17 cellular contexts compared by ENCODE assay signal in genomic region chr9:86655147-86655546, GRCh38.
DNase-seq lines count a peak whose midpoint lies in the region; ATAC-seq and TF ChIP-seq lines count a peak whose summit lies in the region.
"Had no signal": no experiment of that assay in that cellular context is flagged by ENCODE, and none has a peak within 500 bp of the region (broad histone marks: within the 10 kb centered on the region; RNA-seq: fewer than 3 reads in every experiment).

No MANE protein-coding gene starts in this region.

- CTCF ChIA-PET in HEK293T (lab: Yijun Ruan, JAX) = no interaction called here

- ATAC-seq in HG02973 (IDR thresholded peaks at IDR 0.05; ENCODE audit: unreplicated experiment) = no peak
- ATAC-seq: HCT116 had no signal

- H3K4me1 Mint-ChIP-seq in chondrocyte (ENCODE audit: low read depth) = peaks cover 8% of the 10 kb centered on the region

- H3K36me3 Mint-ChIP-seq in chondrocyte (ENCODE audit: low read depth) = no peaks in the 10 kb centered on the region

- POLR2A ChIA-PET in HEK293T (lab: Yijun Ruan, JAX) = no interaction called here

- TF ChIP-seq CTCF in VCaP (conservative IDR thresholded peaks at IDR 0.05) (no peak), chondrocyte (IDR thresholded peaks at IDR 0.05) (no peak)

- peak overlapping the region; percentile 18 for H3K27ac ChIP-seq in VCaP
- H3K27ac ChIP-seq: RWPE1, SJSA1 had no signal

- no peak overlapping the region for H3K4me3 Mint-ChIP-seq in chondrocyte (ENCODE audit: unreplicated experiment)

- no peaks in the 10 kb centered on the region for H3K27me3 Mint-ChIP-seq in chondrocyte (ENCODE audit: low read depth)

- no peak overlapping the region for H3K27ac Mint-ChIP-seq in chondrocyte (ENCODE audit: unreplicated experiment)

- H3K9me3 Mint-ChIP-seq in chondrocyte (ENCODE audit: low read depth) = peaks cover 5% of the 10 kb centered on the region

- DNase-seq in A172 (ENCODE audit: low spot score) (peak; percentile 37), HEK293T (ENCODE audit: extremely low spot score) (no peak), hepatic stellate cell (ENCODE audit: low spot score) (peak; percentile 9), NCI-H1436 treated with DMSO at 0.1 percent for 48 hours (lab: John Stamatoyannopoulos, UW) (no peak), chondrocyte (ENCODE audit: low spot score) (no peak), HT-29 (ENCODE audit: low spot score) (no peak)
- DNase-seq: AML-193, Caco-2, NCI-H1417, NCI-H2081 treated with DMSO at 0.1 percent for 48 hours, NCI-H2227 treated with DMSO at 0.1 percent for 48 hours, NCI-H524 treated with DMSO at 0.1 percent for 48 hours had no signal

TF ChIP-seq in HEK293T, 16 proteins besides CTCF, POLR2A, EP300 and RAD21:
- TF ChIP-seq NFRKB (IDR thresholded peaks at IDR 0.05) = no peak
- TF ChIP-seq PKNOX1 (IDR thresholded peaks at IDR 0.05) = peak; percentile 41; the same call in 1 of the 2 replicates

Comparison
In these comparisons a context has a peak if more than half of its experiments do, and no peak if none do; other contexts are left out.
1. DNase-seq: peak in A172 (single experiment) and hepatic stellate cell (single experiment); none in HEK293T (single experiment), NCI-H1436 treated with DMSO at 0.1 percent for 48 hours (single experiment), chondrocyte (single experiment) and HT-29 (single experiment).